Comparison of ENCODE assay signal across 1 cellular context in the genomic region with DNA sequence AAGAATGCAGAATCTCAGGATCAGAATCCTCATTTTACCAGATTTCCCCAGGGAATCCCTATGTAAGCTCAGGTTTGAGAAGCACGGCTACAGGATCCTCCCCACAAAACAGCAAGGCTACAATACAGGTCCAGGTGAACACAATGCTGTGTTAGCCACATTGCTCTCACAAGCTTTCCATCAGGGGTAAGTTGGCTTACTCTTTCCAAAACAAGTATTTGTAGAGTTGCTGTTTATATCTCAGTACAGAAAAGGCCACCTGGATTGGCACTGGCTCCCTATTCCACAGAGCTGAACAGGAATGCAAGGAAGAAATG.
TF ChIP-seq lines count a peak whose summit lies in the region.

No MANE protein-coding gene starts in this region.

TF ChIP-seq in GM12878, 131 proteins besides CTCF, POLR2A, EP300 and RAD21 (continued from another document):
- TF ChIP-seq ASH2L (IDR thresholded peaks at IDR 0.05; ENCODE audit: borderline replicate concordance, low read depth) (no peak), TBL1XR1 (IDR thresholded peaks at IDR 0.05; ENCODE audit: low read depth, low read length) (no peak), EED (IDR thresholded peaks at IDR 0.05; ENCODE audit: low read depth) (no peak), PAX8 (IDR thresholded peaks at IDR 0.05) (no peak), RUNX3 (IDR thresholded peaks at IDR 0.05; ENCODE audit: low read length) (no peak), TCF7 (IDR thresholded peaks at IDR 0.05; ENCODE audit: borderline replicate concordance) (no peak), PBX3 (IDR thresholded peaks at IDR 0.05; ENCODE audit: insufficient replicate concordance, low read depth, low read length) (no peak), ZNF24 (IDR thresholded peaks at IDR 0.05) (no peak), EZH2 (IDR thresholded peaks at IDR 0.05; ENCODE audit: borderline replicate concordance, control insufficient read depth, low read depth, low read length) (no peak)
